ENCODE assay signal across 9 cellular contexts in genomic region chr18:500230-500555, GRCh38. TPM values are rescaled to one million over a fixed set of nuclear protein-coding genes. Genes with fewer than 3 reads are reported as not detected.
A peak's percentile ranks its signal among the peaks of the same experiment; 100 is the strongest.
DNase-seq lines count a peak whose midpoint lies in the region; ATAC-seq and TF ChIP-seq lines count a peak whose summit lies in the region.
"Had no signal": no experiment of that assay in that cellular context is flagged by ENCODE, and none has a peak within 500 bp of the region (broad histone marks: within the 10 kb centered on the region; RNA-seq: fewer than 3 reads in every experiment).

No MANE protein-coding gene starts in this region.

- no peak overlapping the region for H2BK120ac ChIP-seq in trophoblast cell (ENCODE audit: insufficient read depth, low read length, poor library complexity)

- no peak overlapping the region for H2AK5ac ChIP-seq in trophoblast cell (ENCODE audit: low read length)

- H4K8ac ChIP-seq in trophoblast cell (ENCODE audit: low read depth, low read length): no peak overlapping the region

- POLR2A ChIA-PET in SK-N-SH (lab: Yijun Ruan, JAX): no interaction called here

- H3K4me2 ChIP-seq in SK-N-SH (peak overlapping the region; percentile 98), trophoblast cell (ENCODE audit: low read length) (peak overlapping the region; percentile 98)

- no peak overlapping the region for H4K12ac ChIP-seq in trophoblast cell (ENCODE audit: low read depth, low read length)

- H3K79me2 ChIP-seq in SK-N-SH (ENCODE audit: insufficient read depth) (no peaks in the 10 kb centered on the region), trophoblast cell (ENCODE audit: control insufficient read depth, insufficient read depth, low read length, poor library complexity) (no peaks in the 10 kb centered on the region)

- no peak overlapping the region for H3K18ac ChIP-seq in trophoblast cell (ENCODE audit: low read length)

- no peaks in the 10 kb centered on the region for H3K4me1 ChIP-seq in BE2C
- peaks cover 0 to 17% of the 10 kb centered on the region in 2 experiments; a peak in 2 of 4 replicates for H3K4me1 ChIP-seq in SK-N-SH (ENCODE audit: control insufficient read depth in 1 of 2, insufficient read depth in 2 of 2, low read depth in 1 of 2, low read length in 1 of 2)
- H3K4me1 ChIP-seq in cardiac muscle cell (ENCODE audit: low read depth): peaks cover 2% of the 10 kb centered on the region
- peaks cover 14 to 25% of the 10 kb centered on the region in 2 experiments for H3K4me1 ChIP-seq in trophoblast cell (ENCODE audit: control insufficient read depth in 1 of 2, insufficient read depth in 2 of 2, low read length in 2 of 2)

- H2AFZ ChIP-seq in SK-N-SH (ENCODE audit: low read depth) (peak overlapping the region; percentile 65; the same call in 1 of the 2 replicates), trophoblast cell (ENCODE audit: insufficient read depth, low read length, poor library complexity) (no peak overlapping the region)

- H3K79me1 ChIP-seq in trophoblast cell (ENCODE audit: low read length): peaks cover 2% of the 10 kb centered on the region

- CTCF ChIA-PET in SK-N-SH (lab: Yijun Ruan, JAX): interaction anchor here (0.9 to 1.1 kb wide), 2 partner anchors 34 to 115 kb away, joined by 4 read pairs; no protein-coding TSS in a partner anchor

- no peak overlapping the region for H2BK5ac ChIP-seq in trophoblast cell (ENCODE audit: low read depth, low read length, poor library complexity)

- no peak overlapping the region for H3K14ac ChIP-seq in trophoblast cell (ENCODE audit: low read length)

- TF ChIP-seq CTCF in BE2C (IDR thresholded peaks at IDR 0.05; ENCODE audit: low read depth, low read length) (no peak), SK-N-SH (IDR thresholded peaks at IDR 0.05) (peak; percentile 22; the same call in 1 of the 2 replicates), cardiac muscle cell (IDR thresholded peaks at IDR 0.05; ENCODE audit: low read depth, low read length) (peak; percentile 26)

- H3K9me3 ChIP-seq in BE2C: no peaks in the 10 kb centered on the region
- no peaks in the 10 kb centered on the region for H3K9me3 ChIP-seq in SK-N-SH
- H3K9me3 ChIP-seq in cardiac muscle cell (ENCODE audit: low read depth): no peaks in the 10 kb centered on the region
- H3K9me3 ChIP-seq in trophoblast cell (ENCODE audit: insufficient read depth, low read depth, low read length): no peaks in the 10 kb centered on the region

- TF ChIP-seq RAD21 in SK-N-SH (IDR thresholded peaks at IDR 0.05; ENCODE audit: low read length): no peak

- no peaks in the 10 kb centered on the region for H4K20me1 ChIP-seq in SK-N-SH (ENCODE audit: insufficient read depth)

- WGBS in SK-N-SH (ENCODE audit: low lambda C conversion rate): no CpG with 5 or more reads among the region's 40 CpGs
- WGBS in trophoblast cell (ENCODE audit: extremely low coverage, insufficient coverage, insufficient read length): no CpG with 5 or more reads among the region's 40 CpGs

- no peaks in the 10 kb centered on the region for H3K36me3 ChIP-seq in BE2C
- no peaks in the 10 kb centered on the region for H3K36me3 ChIP-seq in SK-N-SH (replicated peaks in 1 of 2; ENCODE audit: control insufficient read depth in 1 of 2, insufficient read depth in 2 of 2, low read length in 1 of 2)
- no peaks in the 10 kb centered on the region for H3K36me3 ChIP-seq in cardiac muscle cell
- no peaks in the 10 kb centered on the region for H3K36me3 ChIP-seq in trophoblast cell (ENCODE audit: control insufficient read depth in 1 of 2, insufficient read depth in 2 of 2, low read length in 2 of 2)

- H3K27ac ChIP-seq in SK-N-SH (ENCODE audit: low read depth in 2 of 2, low read length in 1 of 2) (no peak overlapping the region), cardiac muscle cell (no peak overlapping the region), trophoblast cell (ENCODE audit: low read depth, low read length) (no peak overlapping the region)

- H2BK12ac ChIP-seq in trophoblast cell (ENCODE audit: low read length): no peak overlapping the region

- H3K4me3 ChIP-seq in BE2C (ENCODE audit: low read depth, low read length) (peak overlapping the region; percentile 19), SK-N-SH (ENCODE audit: low read depth in 2 of 2, low read length in 1 of 2) (peak overlapping the region; percentile 57 to 77), cardiac muscle cell (peak overlapping the region; percentile 97), trophoblast cell (ENCODE audit: low read depth, low read length) (peak overlapping the region; percentile 73)

- H3K27me3 ChIP-seq in BE2C: peaks cover 33% of the 10 kb centered on the region
- 0 out of 2 replicates have a peak, but pooled peaks cover 9% of the 10 kb centered on the region for H3K27me3 ChIP-seq in SK-N-SH (ENCODE audit: insufficient read depth)
- no peaks in the 10 kb centered on the region for H3K27me3 ChIP-seq in cardiac muscle cell
- peaks cover 19% of the 10 kb centered on the region for H3K27me3 ChIP-seq in trophoblast cell (ENCODE audit: insufficient read depth, low read length)

- H3F3A ChIP-seq in SK-N-SH (replicated peaks; ENCODE audit: insufficient read depth): peaks cover 11% of the 10 kb centered on the region

- TF ChIP-seq EP300 in SK-N-SH (IDR thresholded peaks at IDR 0.05; ENCODE audit: borderline replicate concordance in 1 of 2, low read depth in 1 of 2, low read length in 1 of 2): no peak

- no peak overlapping the region for H3K23ac ChIP-seq in trophoblast cell (ENCODE audit: low read length)

- DNase-seq in BE2C: no peak
- peak; percentile 64 for DNase-seq in SK-N-SH
- peak; percentile 49 to 63 for DNase-seq in cardiac muscle cell (ENCODE audit: low read depth in 1 of 2, low spot score in 1 of 2)
- DNase-seq in trophoblast cell: no peak
- DNase-seq in HuH-7 (ENCODE audit: low spot score): no peak
- no peak for DNase-seq in dermis blood vessel endothelial cell
- DNase-seq in SW480 (ENCODE audit: low spot score): no peak
- DNase-seq: NCI-H1048 had no signal

- H4K91ac ChIP-seq in trophoblast cell (ENCODE audit: low read depth, low read length): no peak overlapping the region

- H3K4ac ChIP-seq in trophoblast cell (ENCODE audit: low read depth, low read length): no peak overlapping the region

- H3K9me2 ChIP-seq in SK-N-SH: no peaks in the 10 kb centered on the region

- ATAC-seq in HG03039 (IDR thresholded peaks at IDR 0.05; ENCODE audit: unreplicated experiment): no peak

- peak overlapping the region; percentile 51; the same call in 1 of the 2 replicates for H3K9ac ChIP-seq in SK-N-SH
- H3K9ac ChIP-seq in trophoblast cell (ENCODE audit: low read length): no peak overlapping the region

TF ChIP-seq in SK-N-SH, 30 proteins besides CTCF, POLR2A, EP300 and RAD21:
- TF ChIP-seq SMC3 (IDR thresholded peaks at IDR 0.05; ENCODE audit: low read depth, low read length) (no peak), PBX3 (IDR thresholded peaks at IDR 0.05) (no peak)

RNA-seq across cellular contexts. Expression of gene COLEC12, which starts 0.3 kb away (rescaled TPM):
- 0.74 TPM for polyA plus RNA-seq in BE2C (2012; ENCODE audit: insufficient read depth, insufficient read length, low read depth)
- 28.1 and 41.2 TPM in 2 replicates for polyA plus RNA-seq in SK-N-SH (2012; rRNA removed)
- 39.8 and 50.1 TPM in 2 replicates for polyA plus RNA-seq in SK-N-SH (2012; cell fraction: cytosol; rRNA removed)
- 17.8 and 20.5 TPM in 2 replicates for polyA plus RNA-seq in SK-N-SH (2012; cell fraction: nucleus; rRNA removed)
- 57.5 and 61.1 TPM in 2 replicates for total RNA-seq in cardiac muscle cell
- 69.0 and 78.7 TPM in 2 replicates for polyA plus RNA-seq in cardiac muscle cell
- polyA plus RNA-seq in trophoblast cell (2013): 15.0 and 15.2 TPM in 2 replicates
- total RNA-seq in dermis blood vessel endothelial cell: 45.1 and 64.2 TPM in 2 replicates

Comparison
In these comparisons a context has a peak if more than half of its experiments do, and no peak if none do; other contexts are left out.
1. DNase-seq: peak in SK-N-SH (single experiment) and cardiac muscle cell (2 of 2); none in BE2C (single experiment), trophoblast cell (0 of 2), HuH-7 (single experiment), dermis blood vessel endothelial cell (single experiment) and SW480 (single experiment).
2. H3K4me3 ChIP-seq: peak in every context shown above with its lines; median percentile 97 in cardiac muscle cell; 73 in trophoblast cell; 67 in SK-N-SH; 19 in BE2C.